In the genomic region with DNA sequence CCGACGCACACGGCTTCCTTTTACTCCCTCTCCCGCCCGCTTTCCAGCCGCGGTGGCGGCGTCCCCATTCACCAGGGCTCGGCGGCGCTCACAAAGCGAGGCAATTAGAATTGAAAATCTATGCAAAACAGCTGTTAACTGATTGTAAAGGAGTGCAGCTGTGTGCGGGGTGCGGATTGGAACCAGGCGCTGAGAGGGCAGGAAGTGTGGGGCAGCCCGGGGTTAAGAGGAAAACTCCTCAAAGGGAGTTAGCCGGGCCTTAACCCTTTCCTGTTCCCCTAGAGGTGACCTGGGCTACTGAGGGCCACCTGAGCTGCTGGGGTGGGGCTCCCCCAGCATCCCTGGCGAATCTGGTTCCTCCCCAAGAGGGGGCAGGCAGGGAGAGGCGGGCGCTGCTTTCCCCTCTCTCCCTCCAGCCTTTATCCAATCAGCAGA, we compare ENCODE assay signal across 1 cellular context.
A peak's percentile ranks its signal among the peaks of the same experiment; 100 is the strongest.
TF ChIP-seq lines count a peak whose summit lies in the region.

No MANE protein-coding gene starts in this region.

TF ChIP-seq in GM12878, 131 proteins besides CTCF, POLR2A, EP300 and RAD21:
- TF ChIP-seq, protein P1, sequence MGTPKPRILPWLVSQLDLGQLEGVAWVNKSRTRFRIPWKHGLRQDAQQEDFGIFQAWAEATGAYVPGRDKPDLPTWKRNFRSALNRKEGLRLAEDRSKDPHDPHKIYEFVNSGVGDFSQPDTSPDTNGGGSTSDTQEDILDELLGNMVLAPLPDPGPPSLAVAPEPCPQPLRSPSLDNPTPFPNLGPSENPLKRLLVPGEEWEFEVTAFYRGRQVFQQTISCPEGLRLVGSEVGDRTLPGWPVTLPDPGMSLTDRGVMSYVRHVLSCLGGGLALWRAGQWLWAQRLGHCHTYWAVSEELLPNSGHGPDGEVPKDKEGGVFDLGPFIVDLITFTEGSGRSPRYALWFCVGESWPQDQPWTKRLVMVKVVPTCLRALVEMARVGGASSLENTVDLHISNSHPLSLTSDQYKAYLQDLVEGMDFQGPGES (IDR thresholded peaks at IDR 0.05), result no peak
- TF ChIP-seq NR2F1 (conservative IDR thresholded peaks at IDR 0.05), result 0 out of 2 replicates have a peak, but pooled peaks have one; percentile 39
TF ChIP-seq in GM12878: peak in this region for 1.
